Comparison of ENCODE assay signal across 17 cellular contexts in the genomic region with DNA sequence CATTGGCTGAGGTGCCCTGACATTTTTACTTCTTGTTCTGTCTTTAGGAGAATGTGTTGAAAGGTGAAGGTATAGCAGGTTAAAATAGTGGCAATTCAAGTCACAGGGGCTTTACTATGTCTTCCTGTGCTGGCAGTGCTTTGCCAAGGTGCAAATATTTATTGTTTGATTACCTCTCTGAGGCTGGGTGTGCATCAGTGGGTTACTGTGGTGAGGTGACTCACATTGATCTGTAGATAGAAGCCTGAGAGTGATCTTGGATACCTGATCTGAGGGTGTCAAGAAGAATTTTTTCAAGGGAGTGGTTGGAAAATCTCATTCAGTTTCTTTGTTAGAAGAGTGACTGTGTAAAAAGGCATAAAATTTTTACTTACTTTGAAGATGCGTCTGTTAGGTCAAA.
DNase-seq lines count a peak whose midpoint lies in the region; ATAC-seq and TF ChIP-seq lines count a peak whose summit lies in the region.
"Had no signal": no experiment of that assay in that cellular context is flagged by ENCODE, and none has a peak within 500 bp of the region (broad histone marks: within the 10 kb centered on the region; RNA-seq: fewer than 3 reads in every experiment).

No MANE protein-coding gene starts in this region.

- H2AFZ ChIP-seq in H9 (ENCODE audit: low read length): no peak overlapping the region

- H3K27ac ChIP-seq in H9 (ENCODE audit: insufficient read length, low read depth, low read length): no peak overlapping the region
- H3K27ac ChIP-seq in stomach: peak overlapping the region; percentile 82 to 98 (median 88)
- peak overlapping the region in 2 of 4 donors; percentile 52 to 68 for H3K27ac ChIP-seq in esophagus squamous epithelium
- H3K27ac ChIP-seq in ovary: no peak overlapping the region
- H3K27ac ChIP-seq: gastroesophageal sphincter had no signal

- WGBS in H9 (ENCODE audit: extremely low coverage, insufficient read length, low lambda C conversion rate): no CpG with 5 or more reads among the region's 1 CpG
- WGBS in stomach, 5 donors: 35 to 77% (median 58%) methylated on average over 1 of the region's 1 CpG
- WGBS in esophagus squamous epithelium, 2 donors: 79 to 96% methylated on average over 1 of the region's 1 CpG
- WGBS in ovary, 3 donors: 94 to 98% (median 98%) methylated on average over 1 of the region's 1 CpG

- no peaks in the 10 kb centered on the region for H3K79me1 ChIP-seq in H9 (ENCODE audit: insufficient read depth, low read depth, low read length, poor library complexity, severe bottlenecking)

- no peaks in the 10 kb centered on the region for H3K9me3 Mint-ChIP-seq in H9
- H3K9me3 Mint-ChIP-seq: activated CD8-positive, alpha-beta T cell treated with anti-CD3 and anti-CD28 coated beads for 36 hours had no signal

- H2AK5ac ChIP-seq in H9 (ENCODE audit: insufficient read length, low read length): no peak overlapping the region

- H3K4me2 ChIP-seq in H9 (ENCODE audit: insufficient read depth, insufficient read length, low read length): no peak overlapping the region

- no peak overlapping the region for H2BK12ac ChIP-seq in H9 (ENCODE audit: insufficient read length, low read depth, low read length)

- H3K14ac ChIP-seq in H9 (ENCODE audit: insufficient read depth, low read length): no peak overlapping the region

- H4K91ac ChIP-seq in H9 (ENCODE audit: insufficient read length, low read depth, low read length): no peak overlapping the region

- H2BK15ac ChIP-seq in H9 (ENCODE audit: low read depth, low read length): no peak overlapping the region

- no peak overlapping the region for H2BK120ac ChIP-seq in H9 (ENCODE audit: low read depth, low read length, poor library complexity, severe bottlenecking)

- ATAC-seq in GM21423 (IDR thresholded peaks at IDR 0.05; ENCODE audit: unreplicated experiment): no peak
- ATAC-seq: activated CD8-positive, alpha-beta T cell treated with anti-CD3 and anti-CD28 coated beads for 36 hours; gastroesophageal sphincter had no signal

- H3K4me3 ChIP-seq in kidney epithelial cell (ENCODE audit: low read depth, low read length) (no peak overlapping the region), stomach (no peak overlapping the region), esophagus squamous epithelium (no peak overlapping the region), ovary (no peak overlapping the region)
- H3K4me3 ChIP-seq: body of pancreas, gastroesophageal sphincter had no signal

- H3K27me3 Mint-ChIP-seq in H9 (ENCODE audit: low read depth): no peaks in the 10 kb centered on the region
- H3K27me3 Mint-ChIP-seq: activated CD8-positive, alpha-beta T cell treated with anti-CD3 and anti-CD28 coated beads for 36 hours; CD4-positive, alpha-beta memory T cell had no signal

- H2BK20ac ChIP-seq in H9 (ENCODE audit: low read depth, low read length, poor library complexity, severe bottlenecking): no peak overlapping the region

- H3K36me3 ChIP-seq in kidney epithelial cell (ENCODE audit: control insufficient read depth, insufficient read depth, low read length) (no peaks in the 10 kb centered on the region), stomach (peaks cover 0 to 4% (median under 1%) of the 10 kb centered on the region in 4 donors), esophagus squamous epithelium (peaks cover 0 to 8% (median 0%) of the 10 kb centered on the region in 3 donors), ovary (no peaks in the 10 kb centered on the region)

- H3K23ac ChIP-seq in H9 (ENCODE audit: insufficient read length, low read depth, low read length): no peak overlapping the region

- no peak for TF ChIP-seq CTCF in H9 (conservative IDR thresholded peaks at IDR 0.05)
- no peak for TF ChIP-seq CTCF in kidney epithelial cell (IDR thresholded peaks at IDR 0.05; ENCODE audit: insufficient read depth, low read length, poor library complexity, severe bottlenecking)
- TF ChIP-seq CTCF in stomach (IDR thresholded peaks at IDR 0.05): no peak
- TF ChIP-seq CTCF in esophagus squamous epithelium (IDR thresholded peaks at IDR 0.05): no peak
- TF ChIP-seq CTCF in GM10248 (IDR thresholded peaks at IDR 0.05; ENCODE audit: control extremely low read depth, extremely low read depth, low read depth, missing control alignments): no peak
- no peak for TF ChIP-seq CTCF in ovary (IDR thresholded peaks at IDR 0.05)

- POLR2A ChIA-PET in GM10248 (lab: Yijun Ruan, JAX): no interaction called here

- CTCF ChIA-PET in GM10248 (lab: Yijun Ruan, JAX): interaction anchor here (1.7 kb wide), 1 partner anchor 17 kb away, joined by 4 read pairs; no protein-coding TSS in a partner anchor

- no peak overlapping the region for H3K4ac ChIP-seq in H9 (ENCODE audit: low read depth, low read length)

- no peak overlapping the region for H4K8ac ChIP-seq in H9 (replicated peaks; ENCODE audit: insufficient read length, low read depth, low read length)

- H3T11ph ChIP-seq in H9 (ENCODE audit: low read length): no peak overlapping the region

- H3K4me3 Mint-ChIP-seq in H9: no peak overlapping the region
- H3K4me3 Mint-ChIP-seq: activated CD8-positive, alpha-beta T cell treated with anti-CD3 and anti-CD28 coated beads for 36 hours; CD4-positive, alpha-beta memory T cell had no signal

- H3K4me1 ChIP-seq in H9 (ENCODE audit: insufficient read depth, low read length) (no peaks in the 10 kb centered on the region), stomach (peaks cover 4 to 42% (median 9%) of the 10 kb centered on the region in 4 donors), esophagus squamous epithelium (peaks cover 0 to 54% (median 12%) of the 10 kb centered on the region in 3 donors), ovary (ENCODE audit: insufficient read depth) (no peaks in the 10 kb centered on the region)

- H3K27me3 ChIP-seq in H9 (ENCODE audit: insufficient read depth, low read length) (no peaks in the 10 kb centered on the region), kidney epithelial cell (ENCODE audit: control insufficient read depth, insufficient read depth, low read length) (no peaks in the 10 kb centered on the region), stomach (no peaks in the 10 kb centered on the region), esophagus squamous epithelium (no peaks in the 10 kb centered on the region), ovary (no peaks in the 10 kb centered on the region)
- H3K27me3 ChIP-seq: body of pancreas, gastroesophageal sphincter had no signal

- H4K20me1 ChIP-seq in H9 (ENCODE audit: control insufficient read depth, insufficient read depth, insufficient read length): no peaks in the 10 kb centered on the region

- DNase-seq in H9 (no peak), RPMI7951 (ENCODE audit: low read depth) (peak; percentile 5), kidney epithelial cell (ENCODE audit: low read depth) (peak; percentile 85), stomach (peak; percentile 59), esophagus squamous epithelium (lab: John Stamatoyannopoulos, UW) (no peak), GM10248 (ENCODE audit: extremely low spot score) (no peak), ovary (no peak)
- DNase-seq: activated CD8-positive, alpha-beta T cell treated with anti-CD3 and anti-CD28 coated beads for 36 hours; activated effector memory CD4-positive, alpha-beta T cell treated with Interleukin-2 at 50 U/mL for 16 hours; CD4-positive, alpha-beta memory T cell; effector memory CD4-positive, alpha-beta T cell; NCI-H1092 treated with DMSO at 0.1 percent for 48 hours; NCI-H510A; SIG-M5 had no signal

- H3K56ac ChIP-seq in H9 (ENCODE audit: insufficient read length, low read depth, low read length): no peak overlapping the region

- peaks cover 0 to 5% (median 2%) of the 10 kb centered on the region in 3 experiments; a peak in 4 of 7 replicates for H3K36me3 Mint-ChIP-seq in H9 (ENCODE audit: insufficient read depth in 1 of 3, low read depth in 3 of 3)
- H3K36me3 Mint-ChIP-seq: CD4-positive, alpha-beta memory T cell had no signal

- H2BK5ac ChIP-seq in H9 (ENCODE audit: insufficient read length, low read length): no peak overlapping the region

- no peak overlapping the region for H4K5ac ChIP-seq in H9 (ENCODE audit: insufficient read length, low read depth, low read length)

- no peak overlapping the region for H3K9ac ChIP-seq in H9 (ENCODE audit: extremely low read depth, insufficient read length, low read length)

- H3K27ac Mint-ChIP-seq in H9: peak overlapping the region; percentile 17 to 66 (median 45); a peak in 5 of 7 replicates
- H3K27ac Mint-ChIP-seq: activated CD8-positive, alpha-beta T cell treated with anti-CD3 and anti-CD28 coated beads for 36 hours; CD4-positive, alpha-beta memory T cell had no signal

- H3K23me2 ChIP-seq in H9 (ENCODE audit: insufficient read length, low read depth, low read length, poor library complexity, severe bottlenecking): no peaks in the 10 kb centered on the region

- no peak overlapping the region for H3K18ac ChIP-seq in H9 (ENCODE audit: insufficient read length, low read depth, low read length)

- H3K9me3 ChIP-seq in H9 (ENCODE audit: control insufficient read depth, low read depth, low read length) (no peaks in the 10 kb centered on the region), stomach (no peaks in the 10 kb centered on the region), esophagus squamous epithelium (no peaks in the 10 kb centered on the region), ovary (no peaks in the 10 kb centered on the region)
- H3K9me3 ChIP-seq: body of pancreas, gastroesophageal sphincter had no signal

- intact Hi-C loops in stomach (cut with DNase I; ENCODE audit: low total_unique reads) (no loop called here), esophagus squamous epithelium (cut with DNase I) (no loop called here), ovary (cut with DNase I) (no loop called here)

- no peaks in the 10 kb centered on the region for H3K79me2 ChIP-seq in H9 (ENCODE audit: insufficient read depth, low read length)

- no peak for TF ChIP-seq EP300 in stomach (IDR thresholded peaks at IDR 0.05)
- no peak for TF ChIP-seq EP300 in ovary (IDR thresholded peaks at IDR 0.05)

- H3K4me1 Mint-ChIP-seq in H9: peaks cover 19 to 34% of the 10 kb centered on the region in 2 experiments
- H3K4me1 Mint-ChIP-seq: CD4-positive, alpha-beta memory T cell had no signal

- TF ChIP-seq POLR2A in stomach (IDR thresholded peaks at IDR 0.05): no peak
- no peak for TF ChIP-seq POLR2A in esophagus squamous epithelium (IDR thresholded peaks at IDR 0.05)
- no peak for TF ChIP-seq POLR2A in ovary (IDR thresholded peaks at IDR 0.05)

Comparison
In these comparisons a context has a peak if more than half of its experiments do, and no peak if none do; other contexts are left out.
1. DNase-seq: peak in RPMI7951 (single experiment), kidney epithelial cell (single experiment) and stomach (single experiment); none in H9 (single experiment), esophagus squamous epithelium (single experiment), GM10248 (single experiment) and ovary (0 of 5).
2. H3K27ac ChIP-seq: peak in stomach (5 of 5); none in H9 (single experiment) and ovary (0 of 2).